Comparison of ENCODE assay signal across 8 cellular contexts in the genomic region with DNA sequence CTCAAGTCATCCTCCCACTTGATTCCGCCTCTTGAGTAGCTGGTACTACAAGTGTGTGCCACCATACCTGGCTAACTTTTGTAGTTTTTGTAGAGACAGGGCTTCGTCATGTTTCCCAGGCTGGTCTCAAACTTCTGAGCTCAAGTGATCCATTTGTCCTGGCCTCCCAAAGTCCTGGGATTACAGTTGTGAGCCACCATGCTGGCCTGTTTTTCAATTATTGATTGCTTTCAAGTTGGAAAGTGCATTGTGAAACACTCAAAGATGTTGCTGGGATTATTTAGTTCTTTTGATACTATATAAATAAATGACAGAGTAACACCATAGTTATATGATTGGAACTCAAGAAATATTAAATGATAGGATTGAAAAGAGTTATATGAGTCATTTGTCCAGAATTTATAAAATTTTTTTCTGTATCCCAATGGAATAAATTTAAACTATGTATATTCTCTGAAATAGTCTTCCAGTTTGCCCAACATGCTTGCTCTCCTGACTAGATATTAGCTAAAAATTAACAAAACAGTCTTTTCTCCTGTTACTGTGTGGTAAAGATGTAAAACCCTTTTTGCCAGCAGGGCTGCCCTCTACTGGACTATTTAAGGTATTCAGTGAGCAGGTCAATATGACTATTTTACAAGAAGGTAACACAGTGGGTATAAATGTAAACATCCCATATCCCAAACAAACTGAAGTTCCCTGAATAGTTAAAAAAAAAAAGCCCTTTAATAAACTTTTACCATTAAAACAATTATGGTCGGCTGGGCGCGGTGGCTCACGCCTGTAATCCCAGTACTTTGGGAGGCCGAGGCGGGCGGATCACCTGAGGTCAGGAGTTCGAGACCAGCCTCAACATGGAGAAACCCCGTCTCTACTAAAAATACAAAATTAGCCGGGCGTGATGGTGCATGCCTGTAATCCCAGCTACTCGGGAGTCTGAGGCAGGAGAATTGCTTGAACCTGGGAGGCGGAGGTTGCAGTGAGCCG. TPM values are rescaled to one million over a fixed set of nuclear protein-coding genes. Genes with fewer than 3 reads are reported as not detected.
A peak's percentile ranks its signal among the peaks of the same experiment; 100 is the strongest.
DNase-seq lines count a peak whose midpoint lies in the region; ATAC-seq and TF ChIP-seq lines count a peak whose summit lies in the region.

No MANE protein-coding gene starts in this region.

- H3K27me3 ChIP-seq in vagina = no peaks in the 10 kb centered on the region

- ATAC-seq in GM21528 (IDR thresholded peaks at IDR 0.05; ENCODE audit: low FRiP score, unreplicated experiment) = peak; percentile 82

- peaks cover 25% of the 10 kb centered on the region for H3K4me1 ChIP-seq in vagina

- H3K27ac ChIP-seq in vagina = no peak overlapping the region

- peak; percentile 18 to 67 (median 37) for TF ChIP-seq CTCF in vagina (IDR thresholded peaks at IDR 0.05)

- H3K36me3 ChIP-seq in vagina = no peaks in the 10 kb centered on the region

- DNase-seq in activated CD4-positive, CD25-positive, alpha-beta regulatory T cell treated with anti-CD3 and anti-CD28 coated beads, Interleukin-2, amount 50 U/mL, for 16 hours (ENCODE audit: low read depth, low spot score) = peak; percentile 5
- DNase-seq in activated CD4-positive, CD25-positive, alpha-beta regulatory T cell treated with anti-CD3 and anti-CD28 coated beads, Interleukin-2, amount 50 U/mL, for 72 hours = no peak
- DNase-seq in HuH-7 (ENCODE audit: low spot score) (peak; percentile 36), SHP77 (lab: John Stamatoyannopoulos, UW) (peak; percentile 21 to 34), dedifferentiated amniotic fluid mesenchymal stem cell (ENCODE audit: extremely low spot score) (peak; percentile 54), medulla oblongata (ENCODE audit: extremely low spot score) (peak; percentile 59), vagina (ENCODE audit: extremely low spot score in 2 of 2) (no peak)

- no peaks in the 10 kb centered on the region for H3K9me3 ChIP-seq in vagina

- TF ChIP-seq POLR2A in vagina (IDR thresholded peaks at IDR 0.05) = no peak

- no peak overlapping the region for H3K4me3 ChIP-seq in vagina

- intact Hi-C loops in vagina (cut with DNase I) = no loop called here

RNA-seq across cellular contexts. Expression of a gene that starts 42.7 kb away (rescaled TPM):
- 60.4 TPM for total RNA-seq in vagina

Comparison
In these comparisons a context has a peak if more than half of its experiments do, and no peak if none do; other contexts are left out.
1. DNase-seq: peak in activated CD4-positive, CD25-positive, alpha-beta regulatory T cell treated with anti-CD3 and anti-CD28 coated beads, Interleukin-2, amount 50 U/mL, for 16 hours (single experiment), HuH-7 (single experiment), SHP77 (2 of 2), dedifferentiated amniotic fluid mesenchymal stem cell (single experiment) and medulla oblongata (single experiment); none in activated CD4-positive, CD25-positive, alpha-beta regulatory T cell treated with anti-CD3 and anti-CD28 coated beads, Interleukin-2, amount 50 U/mL, for 72 hours (single experiment) and vagina (0 of 2).